ENCODE assay signal across 9 cellular contexts in genomic region chr21:45589686-45590245, GRCh38. TPM values are rescaled to one million over a fixed set of nuclear protein-coding genes. Genes with fewer than 3 reads are reported as not detected.
DNase-seq lines count a peak whose midpoint lies in the region; ATAC-seq and TF ChIP-seq lines count a peak whose summit lies in the region.
"Had no signal": no experiment of that assay in that cellular context is flagged by ENCODE, and none has a peak within 500 bp of the region (broad histone marks: within the 10 kb centered on the region; RNA-seq: fewer than 3 reads in every experiment).

No MANE protein-coding gene starts in this region.

- no peak overlapping the region for H3K4me3 Mint-ChIP-seq in osteocyte (ENCODE audit: unreplicated experiment)
- no peak overlapping the region for H3K4me3 Mint-ChIP-seq in Calu3 (ENCODE audit: low read depth, unreplicated experiment)

- intact Hi-C loops in Calu3 (cut with micrococcal nuclease; ENCODE audit: unreplicated experiment): no loop called here

- H3K27ac Mint-ChIP-seq in osteocyte (ENCODE audit: unreplicated experiment) (no peak overlapping the region), Calu3 (ENCODE audit: unreplicated experiment) (no peak overlapping the region)

- no peak for TF ChIP-seq CTCF in AG04449 (IDR thresholded peaks at IDR 0.05; ENCODE audit: insufficient read depth, low read length, missing control alignments)
- no peak for TF ChIP-seq CTCF in fibroblast of mammary gland (conservative IDR thresholded peaks at IDR 0.05; ENCODE audit: control insufficient read depth, insufficient read depth, low read depth, low read length)
- TF ChIP-seq CTCF in osteocyte (IDR thresholded peaks at IDR 0.05): no peak
- no peak for TF ChIP-seq CTCF in Calu3 (IDR thresholded peaks at IDR 0.05; ENCODE audit: unreplicated experiment)

- DNase-seq in AG04449 (ENCODE audit: low read depth, low spot score) (no peak), MG63 (no peak), fibroblast of mammary gland (ENCODE audit: low read depth) (no peak), osteocyte (ENCODE audit: extremely low spot score, unreplicated experiment) (peak; percentile 83), UCSD-AML1 (lab: John Stamatoyannopoulos, UW; ENCODE audit: unreplicated experiment) (no peak), NCI-H345 (lab: John Stamatoyannopoulos, UW) (no peak), Calu3 (no peak)
- DNase-seq: NCI-H446 treated with DMSO at 0.1 percent for 48 hours had no signal

- H3K4me1 Mint-ChIP-seq in osteocyte (ENCODE audit: unreplicated experiment): no peaks in the 10 kb centered on the region
- no peaks in the 10 kb centered on the region for H3K4me1 Mint-ChIP-seq in Calu3 (ENCODE audit: low read depth, unreplicated experiment)

- H3K9me3 Mint-ChIP-seq in osteocyte (ENCODE audit: unreplicated experiment) (peaks cover 22% of the 10 kb centered on the region), Calu3 (ENCODE audit: low read depth, unreplicated experiment) (peaks cover 7% of the 10 kb centered on the region)

- peaks cover 35% of the 10 kb centered on the region for H3K27me3 Mint-ChIP-seq in osteocyte (ENCODE audit: unreplicated experiment)
- H3K27me3 Mint-ChIP-seq in Calu3 (ENCODE audit: unreplicated experiment): peaks cover 58% of the 10 kb centered on the region

- CTCF ChIA-PET in AG04449 (lab: Yijun Ruan, JAX) (no interaction called here), Calu3 (lab: Charles Lee) (interaction anchor here (0.6 kb wide), 1 partner anchor 96 kb away, joined by 5 read pairs; no protein-coding TSS in a partner anchor)

- peak overlapping the region; percentile 51 for H3K4me3 ChIP-seq in AG04449 (ENCODE audit: low read depth, low read length)
- peak overlapping the region; percentile 28; the same call in 1 of the 2 replicates for H3K4me3 ChIP-seq in MG63
- peak overlapping the region; percentile 37 for H3K4me3 ChIP-seq in fibroblast of mammary gland (ENCODE audit: control insufficient read depth, low read depth, low read length)

- BruUV-seq in Calu3 (replicated peaks; lab: Mats Ljungman, UMichigan): no TSS peak

- ATAC-seq in SK-N-SH treated with all-trans-retinoic acid at 6 μM for 48 hours: no peak

- POLR2A ChIA-PET in AG04449 (lab: Yijun Ruan, JAX): no interaction called here

- peaks cover 22% of the 10 kb centered on the region for H3K9me3 ChIP-seq in MG63

- no peaks in the 10 kb centered on the region for H3K36me3 ChIP-seq in MG63

- H3K36me3 Mint-ChIP-seq in osteocyte (ENCODE audit: unreplicated experiment): no peaks in the 10 kb centered on the region
- H3K36me3 Mint-ChIP-seq in Calu3 (ENCODE audit: insufficient read depth, unreplicated experiment): no peaks in the 10 kb centered on the region

- peaks cover 8% of the 10 kb centered on the region for H3K27me3 ChIP-seq in MG63

TF ChIP-seq in SK-N-SH treated with all-trans-retinoic acid at 6 μM for 48 hours, 23 proteins besides CTCF, POLR2A, EP300 and RAD21:
- no peak for TF ChIP-seq TCF4 (CRISPR knock-in tag; IDR thresholded peaks at IDR 0.05; ENCODE audit: borderline replicate concordance)

RNA-seq across cellular contexts. Expression of gene SLC19A1, which starts 47.5 kb away (rescaled TPM):
- 25.5 and 26.7 TPM in 2 replicates for total RNA-seq in MG63 (2014; rRNA removed; shearing (Covaris generic); ENCODE audit: low replicate concordance)
- 11.0 and 14.4 TPM in 2 replicates for total RNA-seq in osteocyte
- 21.4 and 25.5 TPM in 2 replicates for total RNA-seq in Calu3 (2022)

RNA-seq across cellular contexts. Expression of gene PCBP3, which starts 53.8 kb away (rescaled TPM):
- 0.23 TPM in 1 of 2 replicates, not detected in the other for total RNA-seq in MG63 (2014; rRNA removed; shearing (Covaris generic); ENCODE audit: low replicate concordance)
- total RNA-seq in osteocyte (7.6 and 9.0 TPM in 2 replicates), Calu3 (2022) (0.78 and 1.4 TPM in 2 replicates)
